12 cellular contexts compared by ENCODE assay signal in genomic region chr5:132222649-132223038, GRCh38. TPM values are rescaled to one million over a fixed set of nuclear protein-coding genes. Genes with fewer than 3 reads are reported as not detected.
DNase-seq lines count a peak whose midpoint lies in the region; ATAC-seq and TF ChIP-seq lines count a peak whose summit lies in the region.
"Had no signal": no experiment of that assay in that cellular context is flagged by ENCODE, and none has a peak within 500 bp of the region (broad histone marks: within the 10 kb centered on the region; RNA-seq: fewer than 3 reads in every experiment).

No MANE protein-coding gene starts in this region.

- WGBS in esophagus squamous epithelium, 2 donors = 80 to 93% methylated on average over 3 of the region's 3 CpGs

- H3K27ac Mint-ChIP-seq in activated T-cell treated with anti-CD3 and anti-CD28 coated beads, Interleukin-2, amount 50 U/mL, for 72 hours = no peak overlapping the region

- peak overlapping the region in 9 of 11 experiments; percentile 50 to 99 (median 97); a peak in 19 of 22 replicates for H3K4me2 ChIP-seq in BLaER1 treated with 17β-estradiol and CSF1 and Interleukin-3, amounts not matched to agents 10 nM and 100 nM

- no peak overlapping the region for H3K9ac ChIP-seq in BLaER1 treated with 17β-estradiol and CSF1 and Interleukin-3, amounts not matched to agents 10 nM and 100 nM

- DNase-seq in esophagus squamous epithelium (lab: John Stamatoyannopoulos, UW) (no peak), nucleus accumbens (lab: John Stamatoyannopoulos, UW) (no peak), amygdala (lab: John Stamatoyannopoulos, UW) (no peak), NCI-H524 (lab: John Stamatoyannopoulos, UW) (no peak)
- no peak for DNase-seq in activated T-cell treated with anti-CD3 and anti-CD28 coated beads, Interleukin-2, amount 50 U/mL, for 72 hours
- DNase-seq: activated naive CD4-positive, alpha-beta T cell treated with anti-CD3 and anti-CD28 coated beads, Interleukin-2, amount 50 U/mL, for 16 hours; effector CD8-positive, alpha-beta T cell; H9 had no signal

- peaks cover 0 to 8% (median 0%) of the 10 kb centered on the region in 11 experiments; a peak in 3 of 22 replicates for H3K27me3 ChIP-seq in BLaER1 treated with 17β-estradiol and CSF1 and Interleukin-3, amounts not matched to agents 10 nM and 100 nM
- peaks cover 0 to 1% (median 0%) of the 10 kb centered on the region in 4 donors for H3K27me3 ChIP-seq in esophagus squamous epithelium
- H3K27me3 ChIP-seq: ovary had no signal

- ATAC-seq in GM19463 (IDR thresholded peaks at IDR 0.05; ENCODE audit: unreplicated experiment) (peak; percentile 84), HG03135 (IDR thresholded peaks at IDR 0.05; ENCODE audit: unreplicated experiment) (peak; percentile 77)
- ATAC-seq in activated T-cell treated with anti-CD3 and anti-CD28 coated beads, Interleukin-2, amount 50 U/mL, for 72 hours (replicated peaks in 1 of 2) = no peak

- intact Hi-C loops in esophagus squamous epithelium (cut with DNase I) = no loop called here

- peaks cover 20% of the 10 kb centered on the region for H3K4me1 Mint-ChIP-seq in activated T-cell treated with anti-CD3 and anti-CD28 coated beads, Interleukin-2, amount 50 U/mL, for 72 hours (ENCODE audit: low read depth)

- peaks cover 25 to 68% (median 57%) of the 10 kb centered on the region in 10 experiments for H3K4me1 ChIP-seq in BLaER1 treated with 17β-estradiol and CSF1 and Interleukin-3, amounts not matched to agents 10 nM and 100 nM
- H3K4me1 ChIP-seq in esophagus squamous epithelium = peaks cover 13 to 80% (median 58%) of the 10 kb centered on the region in 3 donors

- H3K9me3 Mint-ChIP-seq in activated T-cell treated with anti-CD3 and anti-CD28 coated beads, Interleukin-2, amount 50 U/mL, for 72 hours = no peaks in the 10 kb centered on the region

- peaks cover 22% of the 10 kb centered on the region for H3K27me3 Mint-ChIP-seq in activated T-cell treated with anti-CD3 and anti-CD28 coated beads, Interleukin-2, amount 50 U/mL, for 72 hours (ENCODE audit: low read depth)

- H3K4me3 Mint-ChIP-seq in activated T-cell treated with anti-CD3 and anti-CD28 coated beads, Interleukin-2, amount 50 U/mL, for 72 hours = no peak overlapping the region
- H3K4me3 Mint-ChIP-seq: H9 had no signal

- H3K27ac ChIP-seq in BLaER1 treated with 17β-estradiol and CSF1 and Interleukin-3, amounts not matched to agents 10 nM and 100 nM = no peak overlapping the region
- H3K27ac ChIP-seq in esophagus squamous epithelium = peak overlapping the region in 3 of 4 donors; percentile 74 to 83 (median 81)
- H3K27ac ChIP-seq: ovary had no signal

- no peak for TF ChIP-seq CTCF in esophagus squamous epithelium (IDR thresholded peaks at IDR 0.05)

- H3K4me3 ChIP-seq in BLaER1 treated with 17β-estradiol and CSF1 and Interleukin-3, amounts not matched to agents 10 nM and 100 nM = no peak overlapping the region
- no peak overlapping the region for H3K4me3 ChIP-seq in esophagus squamous epithelium
- H3K4me3 ChIP-seq: ovary had no signal

- peaks cover 2 to 36% (median 24%) of the 10 kb centered on the region in 11 experiments; a peak in 15 of 22 replicates for H3K36me3 ChIP-seq in BLaER1 treated with 17β-estradiol and CSF1 and Interleukin-3, amounts not matched to agents 10 nM and 100 nM
- H3K36me3 ChIP-seq in esophagus squamous epithelium = peaks cover 0 to 8% (median 0%) of the 10 kb centered on the region in 3 donors
- H3K36me3 ChIP-seq: ovary had no signal

- peaks cover 0 to 41% (median 0%) of the 10 kb centered on the region in 11 experiments; a peak in 3 of 22 replicates for H4K20me1 ChIP-seq in BLaER1 treated with 17β-estradiol and CSF1 and Interleukin-3, amounts not matched to agents 10 nM and 100 nM

- no peak for TF ChIP-seq POLR2A in esophagus squamous epithelium (IDR thresholded peaks at IDR 0.05)

- no peaks in the 10 kb centered on the region for H3K9me3 ChIP-seq in BLaER1 treated with 17β-estradiol and CSF1 and Interleukin-3, amounts not matched to agents 10 nM and 100 nM (replicated peaks in 1 of 11)
- H3K9me3 ChIP-seq in esophagus squamous epithelium = no peaks in the 10 kb centered on the region
- H3K9me3 ChIP-seq: ovary had no signal

- H3K36me3 Mint-ChIP-seq in activated T-cell treated with anti-CD3 and anti-CD28 coated beads, Interleukin-2, amount 50 U/mL, for 72 hours (ENCODE audit: insufficient read depth in 2 of 2) = no peaks in the 10 kb centered on the region

RNA-seq across cellular contexts. Expression of gene P4HA2, which starts 5.0 kb away (rescaled TPM):
- total RNA-seq in esophagus squamous epithelium = 10 to 100 TPM; 14.7 to 22.2 (median 16.7) TPM
- total RNA-seq in activated T-cell treated with anti-CD3 and anti-CD28 coated beads, Interleukin-2, amount 50 U/mL, for 72 hours = 1 to 10 TPM; 3.2 to 5.9 TPM

RNA-seq across cellular contexts. Expression of gene PDLIM4, which starts 34.9 kb away (rescaled TPM):
- 10 to 100 TPM; 16.5 to 79.2 (median 47.7) TPM for total RNA-seq in esophagus squamous epithelium
- 1 to 10 TPM in 1 of 2 donors, under 1 TPM in 1; 0.79 to 1.2 TPM for total RNA-seq in activated T-cell treated with anti-CD3 and anti-CD28 coated beads, Interleukin-2, amount 50 U/mL, for 72 hours

Comparison
In these comparisons a context has a peak if more than half of its experiments do, and no peak if none do; other contexts are left out.
1. H3K27ac ChIP-seq: peak in esophagus squamous epithelium (3 of 4); none in BLaER1 treated with 17β-estradiol and CSF1 and Interleukin-3, amounts not matched to agents 10 nM and 100 nM (0 of 11).
2. ATAC-seq: peak in GM19463 (single experiment) and HG03135 (single experiment); none in activated T-cell treated with anti-CD3 and anti-CD28 coated beads, Interleukin-2, amount 50 U/mL, for 72 hours (0 of 2).
3. RNA of gene PDLIM4, which starts 34.9 kb away (total RNA-seq): 16.5 to 79.2 TPM in esophagus squamous epithelium; 0.79 to 1.2 TPM in activated T-cell treated with anti-CD3 and anti-CD28 coated beads, Interleukin-2, amount 50 U/mL, for 72 hours; every median in the first group is over 4 times any median in the second.